8 cellular contexts compared by ENCODE assay signal in genomic region chr3:151468284-151468917, GRCh38. TPM values are rescaled to one million over a fixed set of nuclear protein-coding genes. Genes with fewer than 3 reads are reported as not detected.
DNase-seq lines count a peak whose midpoint lies in the region; ATAC-seq and TF ChIP-seq lines count a peak whose summit lies in the region.

No MANE protein-coding gene starts in this region.

- TF ChIP-seq CTCF in mesothelial cell of epicardium (IDR thresholded peaks at IDR 0.05; ENCODE audit: unreplicated experiment) (peak; percentile 45), vagina (IDR thresholded peaks at IDR 0.05) (peak; percentile 49 to 67 (median 51))

- H3K36me3 ChIP-seq in vagina = no peaks in the 10 kb centered on the region

- ATAC-seq in HG02571 (IDR thresholded peaks at IDR 0.05; ENCODE audit: unreplicated experiment) = peak; percentile 62

- intact Hi-C loops in vagina (cut with DNase I) = no loop called here

- no peaks in the 10 kb centered on the region for H3K9me3 Mint-ChIP-seq in activated T-cell treated with anti-CD3 and anti-CD28 coated beads, Interleukin-2, amount 50 U/mL, for 24 hours
- H3K9me3 Mint-ChIP-seq in mesothelial cell of epicardium = no peaks in the 10 kb centered on the region

- H3K27me3 Mint-ChIP-seq in activated T-cell treated with anti-CD3 and anti-CD28 coated beads, Interleukin-2, amount 50 U/mL, for 24 hours = peaks cover 8% of the 10 kb centered on the region
- no peaks in the 10 kb centered on the region for H3K27me3 Mint-ChIP-seq in mesothelial cell of epicardium (ENCODE audit: low read depth)

- no peak overlapping the region for H3K27ac ChIP-seq in vagina

- H3K9me3 ChIP-seq in vagina = no peaks in the 10 kb centered on the region

- H3K27ac Mint-ChIP-seq in activated T-cell treated with anti-CD3 and anti-CD28 coated beads, Interleukin-2, amount 50 U/mL, for 24 hours = no peak overlapping the region
- H3K27ac Mint-ChIP-seq in mesothelial cell of epicardium = no peak overlapping the region

- H3K4me1 Mint-ChIP-seq in activated T-cell treated with anti-CD3 and anti-CD28 coated beads, Interleukin-2, amount 50 U/mL, for 24 hours (ENCODE audit: low read depth) = no peaks in the 10 kb centered on the region
- no peaks in the 10 kb centered on the region for H3K4me1 Mint-ChIP-seq in mesothelial cell of epicardium

- no peak overlapping the region for H3K4me3 Mint-ChIP-seq in activated T-cell treated with anti-CD3 and anti-CD28 coated beads, Interleukin-2, amount 50 U/mL, for 24 hours
- no peak overlapping the region for H3K4me3 Mint-ChIP-seq in mesothelial cell of epicardium

- no peaks in the 10 kb centered on the region for H3K27me3 ChIP-seq in vagina

- no peak for TF ChIP-seq POLR2A in vagina (IDR thresholded peaks at IDR 0.05)

- H3K36me3 Mint-ChIP-seq in activated T-cell treated with anti-CD3 and anti-CD28 coated beads, Interleukin-2, amount 50 U/mL, for 24 hours (ENCODE audit: low read depth) = no peaks in the 10 kb centered on the region
- H3K36me3 Mint-ChIP-seq in mesothelial cell of epicardium = no peaks in the 10 kb centered on the region

- DNase-seq in activated T-cell treated with anti-CD3 and anti-CD28 coated beads for 4 hours (peak; percentile 13), NCI-H146 (lab: John Stamatoyannopoulos, UW) (peak; percentile 65), T follicular helper cell (ENCODE audit: low read depth) (peak; percentile 10), mesothelial cell of epicardium (ENCODE audit: low spot score in 2 of 2, unreplicated experiment in 2 of 2) (no peak), vagina (ENCODE audit: extremely low spot score in 2 of 2) (no peak)
- no peak for DNase-seq in activated T-cell treated with anti-CD3 and anti-CD28 coated beads, Interleukin-2, amount 50 U/mL, for 24 hours
- DNase-seq in effector CD4-positive, alpha-beta T cell = peak; percentile 28

- no peak overlapping the region for H3K4me3 ChIP-seq in vagina

- H3K4me1 ChIP-seq in vagina = no peaks in the 10 kb centered on the region

RNA-seq across cellular contexts. Expression of gene IGSF10, which starts 7.5 kb away (rescaled TPM):
- total RNA-seq in mesothelial cell of epicardium (5.1 to 6.0 TPM (median 5.6 TPM) in 3 replicates), vagina (0.49 TPM)

Comparison
In these comparisons a context has a peak if more than half of its experiments do, and no peak if none do; other contexts are left out.
1. DNase-seq: peak in activated T-cell treated with anti-CD3 and anti-CD28 coated beads for 4 hours (single experiment), NCI-H146 (single experiment), T follicular helper cell (single experiment) and effector CD4-positive, alpha-beta T cell (single experiment); none in activated T-cell treated with anti-CD3 and anti-CD28 coated beads, Interleukin-2, amount 50 U/mL, for 24 hours (single experiment), mesothelial cell of epicardium (0 of 2) and vagina (0 of 2).